ENCODE assay signal across 10 cellular contexts in the genomic region with DNA sequence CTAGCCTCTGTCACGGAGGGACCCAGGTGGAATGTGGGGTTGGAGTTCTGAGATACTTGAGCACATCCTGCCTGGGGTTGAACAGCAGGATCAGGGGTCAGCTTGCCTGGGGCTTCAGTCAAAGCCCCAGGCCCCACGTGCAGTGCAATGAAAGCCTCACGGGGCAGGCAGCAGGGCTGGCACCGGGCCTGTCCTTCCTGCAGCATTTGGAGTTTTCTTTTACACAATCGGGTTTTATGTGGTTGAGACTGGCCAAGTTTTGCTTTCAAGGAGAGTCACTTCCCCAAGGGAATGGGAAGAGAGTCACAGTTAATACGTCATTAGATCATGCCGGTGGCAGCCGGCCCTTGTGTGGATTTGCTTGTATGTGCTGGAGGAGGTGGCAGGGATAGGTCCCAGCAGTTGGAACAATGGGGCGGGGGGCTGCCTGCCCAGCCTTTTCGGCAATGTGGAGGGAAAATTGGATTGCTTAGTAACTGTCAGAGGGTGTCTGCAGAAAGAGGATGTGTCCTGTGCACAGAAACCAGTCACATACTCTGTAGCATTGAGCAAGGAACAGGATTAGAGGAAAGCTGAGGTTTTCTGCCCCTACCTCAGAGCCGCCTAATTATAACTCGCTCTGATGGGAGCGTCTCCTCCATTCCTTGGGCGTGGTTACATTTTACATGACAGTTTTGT. TPM values are rescaled to one million over a fixed set of nuclear protein-coding genes. Genes with fewer than 3 reads are reported as not detected.
A peak's percentile ranks its signal among the peaks of the same experiment; 100 is the strongest.
DNase-seq lines count a peak whose midpoint lies in the region; ATAC-seq and TF ChIP-seq lines count a peak whose summit lies in the region.
"Had no signal": no experiment of that assay in that cellular context is flagged by ENCODE, and none has a peak within 500 bp of the region (broad histone marks: within the 10 kb centered on the region; RNA-seq: fewer than 3 reads in every experiment).

No MANE protein-coding gene starts in this region.

- peaks cover 25% of the 10 kb centered on the region for H3K79me2 ChIP-seq in smooth muscle cell (ENCODE audit: low read depth)

- intact Hi-C loops in left ventricle myocardium superior (cut with micrococcal nuclease), result loop anchor here (10.0 kb wide), 1 partner anchor 375 kb away; no protein-coding TSS in a partner anchor

- WGBS in smooth muscle cell (ENCODE audit: low lambda C conversion rate), result 33% methylated on average over 13 of the region's 14 CpGs

- H3K36me3 ChIP-seq in smooth muscle cell (ENCODE audit: low read depth), result no peaks in the 10 kb centered on the region
- H3K36me3 ChIP-seq: SJCRH30 had no signal

- peak overlapping the region; percentile 87 for H3K27ac ChIP-seq in smooth muscle cell (ENCODE audit: low read depth)
- H3K27ac ChIP-seq: SJCRH30 had no signal

- ATAC-seq in left ventricle myocardium superior (peak; percentile 38), HG02973 (IDR thresholded peaks at IDR 0.05; ENCODE audit: unreplicated experiment) (no peak)

- in situ Hi-C loops in ACHN (cut with HindIII; ENCODE audit: low pct_ligation_motif_present, low pct_unique_long_range_greater_than_20kb, low sequenced_read_pairs), result no loop called here

- no peaks in the 10 kb centered on the region for H3K9me3 ChIP-seq in smooth muscle cell (replicated peaks; ENCODE audit: low read depth)
- H3K9me3 ChIP-seq: SJCRH30 had no signal

- H3K9ac ChIP-seq in smooth muscle cell (ENCODE audit: low read depth), result peak overlapping the region; percentile 37

- no peaks in the 10 kb centered on the region for H4K20me1 ChIP-seq in smooth muscle cell (ENCODE audit: low read depth)

- no peak for TF ChIP-seq CTCF in smooth muscle cell (IDR thresholded peaks at IDR 0.05; ENCODE audit: borderline replicate concordance, insufficient read depth, poor library complexity, severe bottlenecking)

- H3F3A ChIP-seq in smooth muscle cell (ENCODE audit: low read depth), result peaks cover 16% of the 10 kb centered on the region

- H2AFZ ChIP-seq in smooth muscle cell (ENCODE audit: low read depth), result no peak overlapping the region

- DNase-seq in H4 (ENCODE audit: low spot score) (peak; percentile 83), UCSD-AML1 (lab: John Stamatoyannopoulos, UW; ENCODE audit: unreplicated experiment) (peak; percentile 34), left ventricle myocardium superior (peak; percentile 69), smooth muscle cell (lab: John Stamatoyannopoulos, UW; ENCODE audit: unreplicated experiment) (no peak), HuH-7 (ENCODE audit: low spot score) (no peak), ACHN (no peak)
- DNase-seq in stimulated activated CD8-positive, alpha-beta memory T cell treated with anti-CD3 and anti-CD28 coated beads, Interleukin-4, amount 100 ng/mL, for 48 hours, result no peak
- DNase-seq: endodermal cell had no signal

- no peaks in the 10 kb centered on the region for H3K27me3 ChIP-seq in smooth muscle cell (ENCODE audit: low read depth)
- H3K27me3 ChIP-seq: SJCRH30 had no signal

- no peak overlapping the region for H3K4me3 ChIP-seq in smooth muscle cell
- H3K4me3 ChIP-seq: SJCRH30 had no signal

- peaks cover 13% of the 10 kb centered on the region for H3K4me1 ChIP-seq in smooth muscle cell (ENCODE audit: low read depth)

- H3K4me2 ChIP-seq in smooth muscle cell, result peak overlapping the region; percentile 79

RNA-seq across cellular contexts. Expression of a gene that starts 4.5 kb away (rescaled TPM):
- 19.9 and 21.8 TPM in 2 replicates for total RNA-seq in H4 (2014; rRNA removed; shearing (Covaris generic))
- 0.45 TPM for total RNA-seq in left ventricle myocardium superior
- 6.1 and 9.7 TPM in 2 replicates for total RNA-seq in smooth muscle cell
- 9.8 and 11.3 TPM in 2 replicates for polyA plus RNA-seq in smooth muscle cell

Comparison
In these comparisons a context has a peak if more than half of its experiments do, and no peak if none do; other contexts are left out.
1. DNase-seq: peak in H4 (single experiment), UCSD-AML1 (single experiment) and left ventricle myocardium superior (single experiment); none in smooth muscle cell (single experiment), stimulated activated CD8-positive, alpha-beta memory T cell treated with anti-CD3 and anti-CD28 coated beads, Interleukin-4, amount 100 ng/mL, for 48 hours (single experiment), HuH-7 (single experiment) and ACHN (single experiment).